8 cellular contexts compared by ENCODE assay signal in the genomic region with DNA sequence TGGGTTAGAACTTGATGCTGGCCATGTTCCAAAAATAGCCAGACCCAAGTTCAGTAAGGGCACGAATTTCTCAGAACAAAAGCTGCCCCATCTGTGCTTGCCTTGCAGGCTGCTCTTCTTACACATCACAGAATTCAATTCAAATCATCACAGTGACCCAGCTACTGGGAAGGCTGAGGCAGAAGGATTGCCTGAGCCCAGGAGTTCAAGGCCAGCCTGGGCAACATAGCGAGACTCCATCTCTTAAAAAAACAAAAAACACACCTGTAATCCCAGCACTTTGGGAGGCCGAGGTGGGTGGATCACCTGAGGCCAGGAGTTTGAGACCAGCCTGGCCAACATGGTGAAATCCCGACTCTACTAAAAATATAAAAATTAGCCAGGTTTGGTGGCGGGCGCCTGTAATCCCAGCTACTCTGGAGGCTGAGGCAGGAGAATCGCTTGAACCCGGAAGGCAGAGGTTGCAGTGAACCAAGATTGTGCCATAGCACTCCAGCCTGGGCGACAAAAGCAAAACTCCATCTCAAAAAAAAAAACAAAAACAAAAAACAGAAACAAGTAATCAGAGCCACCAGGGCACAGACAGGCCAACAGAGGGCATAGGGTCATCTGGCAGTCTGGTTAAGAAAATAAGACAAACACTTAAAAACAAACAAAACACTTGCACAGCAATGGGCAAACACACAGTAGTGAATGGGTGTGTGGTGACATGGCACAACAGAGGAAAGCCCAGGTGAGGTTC. TPM values are rescaled to one million over a fixed set of nuclear protein-coding genes. Genes with fewer than 3 reads are reported as not detected.
DNase-seq lines count a peak whose midpoint lies in the region; ATAC-seq and TF ChIP-seq lines count a peak whose summit lies in the region.
"Not testable (repeated sequence)": the region's sequence is repeated elsewhere in the genome, so short reads cannot be mapped to it uniquely, and the experiment has no call there.

No MANE protein-coding gene starts in this region.

- not testable (repeated sequence) for H3K27me3 Mint-ChIP-seq in activated naive CD4-positive, alpha-beta T cell treated with anti-CD3 and anti-CD28 coated beads, Interleukin-2, amount 50 U/mL, for 24 hours; nephron (ENCODE audit: low read depth); stimulated activated memory B cell treated with anti-CD40 and anti-IgM and Interleukin-4, amounts not matched to agents 10 μg/mL and 1 μg/mL and 100 μg/mL, for 72 hours

- H3K4me3 Mint-ChIP-seq in activated naive CD4-positive, alpha-beta T cell treated with anti-CD3 and anti-CD28 coated beads, Interleukin-2, amount 50 U/mL, for 24 hours, result peak overlapping the region; percentile 97
- H3K4me3 Mint-ChIP-seq in nephron, result peak overlapping the region; percentile 93 to 97 (median 93)
- peak overlapping the region; percentile 87 for H3K4me3 Mint-ChIP-seq in stimulated activated memory B cell treated with anti-CD40 and anti-IgM and Interleukin-4, amounts not matched to agents 10 μg/mL and 1 μg/mL and 100 μg/mL, for 72 hours

- not testable (repeated sequence) for ATAC-seq in stimulated activated memory B cell treated with anti-CD40 and anti-IgM and Interleukin-4, amounts not matched to agents 10 μg/mL and 1 μg/mL and 100 μg/mL, for 72 hours

- POLR2A ChIA-PET in A673 (lab: Charles Lee; ENCODE audit: low non-redundant PET), result interaction anchor here (0.6 to 1.0 kb wide), 2 partner anchors 104 to 105 kb away, joined by 3 to 4 read pairs; no protein-coding TSS in a partner anchor

- CTCF ChIA-PET in A673 (lab: Charles Lee), result not testable (repeated sequence)

- TF ChIP-seq CTCF in A673 (conservative IDR thresholded peaks at IDR 0.05; ENCODE audit: low read depth, low read length); nephron (IDR thresholded peaks at IDR 0.05; ENCODE audit: unreplicated experiment in 3 of 3): not testable (repeated sequence)

- peak overlapping the region; percentile 49 for H3K9ac ChIP-seq in iPS-15b (ENCODE audit: low read depth, low read length)

- not testable (repeated sequence) for H3K36me3 Mint-ChIP-seq in activated naive CD4-positive, alpha-beta T cell treated with anti-CD3 and anti-CD28 coated beads, Interleukin-2, amount 50 U/mL, for 24 hours
- peaks cover 25% of the 10 kb centered on the region for H3K36me3 Mint-ChIP-seq in nephron (ENCODE audit: low read depth)
- peaks cover 60% of the 10 kb centered on the region for H3K36me3 Mint-ChIP-seq in stimulated activated memory B cell treated with anti-CD40 and anti-IgM and Interleukin-4, amounts not matched to agents 10 μg/mL and 1 μg/mL and 100 μg/mL, for 72 hours

- DNase-seq in A673 (ENCODE audit: low spot score); H7: not testable (repeated sequence)
- DNase-seq in RPMI8226, result peak; percentile 39

- H3K9me3 ChIP-seq in A673 (ENCODE audit: low read depth, low read length, poor library complexity, severe bottlenecking); ectodermal cell (ENCODE audit: control insufficient read depth, low read length); iPS-15b (ENCODE audit: control insufficient read depth, insufficient read depth, low read length): not testable (repeated sequence)

- BruUV-seq in A673 (replicated peaks; lab: Mats Ljungman, UMichigan), result TSS peak; percentile 41

- H3K4me3 ChIP-seq in A673 (ENCODE audit: low read depth, low read length, poor library complexity, severe bottlenecking) (peak overlapping the region; percentile 79), H7 (ENCODE audit: insufficient read depth, low read depth, low read length) (peak overlapping the region; percentile 94), ectodermal cell (ENCODE audit: insufficient read depth, low read depth, low read length) (peak overlapping the region; percentile 45), iPS-15b (ENCODE audit: low read depth, low read length) (peak overlapping the region; percentile 92)

- H3K4me1 Mint-ChIP-seq in activated naive CD4-positive, alpha-beta T cell treated with anti-CD3 and anti-CD28 coated beads, Interleukin-2, amount 50 U/mL, for 24 hours, result peaks cover 64% of the 10 kb centered on the region
- H3K4me1 Mint-ChIP-seq in nephron, result peaks cover 56% of the 10 kb centered on the region
- peaks cover 60% of the 10 kb centered on the region for H3K4me1 Mint-ChIP-seq in stimulated activated memory B cell treated with anti-CD40 and anti-IgM and Interleukin-4, amounts not matched to agents 10 μg/mL and 1 μg/mL and 100 μg/mL, for 72 hours

- peaks cover 42% of the 10 kb centered on the region for H3K4me1 ChIP-seq in A673 (ENCODE audit: insufficient read depth, low read length, poor library complexity, severe bottlenecking)
- H3K4me1 ChIP-seq in ectodermal cell (ENCODE audit: control insufficient read depth, insufficient read depth, low read length), result peaks cover 38% of the 10 kb centered on the region
- peaks cover 15% of the 10 kb centered on the region for H3K4me1 ChIP-seq in iPS-15b (ENCODE audit: control insufficient read depth, insufficient read depth, low read length)

- H3K27me3 ChIP-seq in A673 (replicated peaks; ENCODE audit: insufficient read depth, low read depth, low read length, poor library complexity); H7 (ENCODE audit: control insufficient read depth, insufficient read depth, low read length); ectodermal cell (ENCODE audit: control insufficient read depth, insufficient read depth, low read length, poor library complexity, severe bottlenecking); iPS-15b (ENCODE audit: control insufficient read depth, insufficient read depth, low read length): not testable (repeated sequence)

- H3K27ac ChIP-seq in A673 (ENCODE audit: low read depth, low read length, poor library complexity, severe bottlenecking) (peak overlapping the region; percentile 88), ectodermal cell (ENCODE audit: insufficient read depth, low read depth, low read length, poor library complexity, severe bottlenecking) (peak overlapping the region; percentile 73)

- peaks cover 41% of the 10 kb centered on the region for H3K36me3 ChIP-seq in A673 (ENCODE audit: insufficient read depth, low read length, poor library complexity, severe bottlenecking)
- H3K36me3 ChIP-seq in H7 (replicated peaks; ENCODE audit: control insufficient read depth, insufficient read depth, low read length); ectodermal cell (ENCODE audit: control insufficient read depth, insufficient read depth, low read length): not testable (repeated sequence)
- H3K36me3 ChIP-seq in iPS-15b (ENCODE audit: control insufficient read depth, insufficient read depth, low read length), result peaks cover 14% of the 10 kb centered on the region

- H3K9me3 Mint-ChIP-seq in activated naive CD4-positive, alpha-beta T cell treated with anti-CD3 and anti-CD28 coated beads, Interleukin-2, amount 50 U/mL, for 24 hours; nephron; stimulated activated memory B cell treated with anti-CD40 and anti-IgM and Interleukin-4, amounts not matched to agents 10 μg/mL and 1 μg/mL and 100 μg/mL, for 72 hours: not testable (repeated sequence)

- 83 to 86% methylated on average over 9 of the region's 9 CpGs for WGBS in ectodermal cell, 2 experiments

- intact Hi-C loops in A673 (cut with micrococcal nuclease; ENCODE audit: unreplicated experiment), result not testable (repeated sequence)

- not testable (repeated sequence) for H3K27ac Mint-ChIP-seq in activated naive CD4-positive, alpha-beta T cell treated with anti-CD3 and anti-CD28 coated beads, Interleukin-2, amount 50 U/mL, for 24 hours
- peak overlapping the region; percentile 91 to 96 (median 96) for H3K27ac Mint-ChIP-seq in nephron
- H3K27ac Mint-ChIP-seq in stimulated activated memory B cell treated with anti-CD40 and anti-IgM and Interleukin-4, amounts not matched to agents 10 μg/mL and 1 μg/mL and 100 μg/mL, for 72 hours, result peak overlapping the region; percentile 92

RNA-seq across cellular contexts. Expression of gene MTHFR, which starts 1.7 kb away (rescaled TPM):
- total RNA-seq in A673 (2021), result 23.3 and 25.8 TPM in 2 replicates
- total RNA-seq in H7 (2014; rRNA removed; shearing (Covaris generic)), result 18.9 and 19.5 TPM in 2 replicates
- polyA plus RNA-seq in ectodermal cell (2013, experiment 1 of 4), result 14.7 TPM
- polyA plus RNA-seq in ectodermal cell (2013, experiment 2 of 4), result 16.3 TPM
- polyA plus RNA-seq in ectodermal cell (2013, experiment 3 of 4), result 10.9 TPM
- polyA plus RNA-seq in ectodermal cell (2013, experiment 4 of 4), result 11.9 TPM

RNA-seq across cellular contexts. Expression of gene CLCN6, which starts 1.9 kb away (rescaled TPM):
- total RNA-seq in A673 (2021), result 42.0 and 48.1 TPM in 2 replicates
- total RNA-seq in H7 (2014; rRNA removed; shearing (Covaris generic)), result 14.0 and 22.9 TPM in 2 replicates
- 40.2 TPM for polyA plus RNA-seq in ectodermal cell (2013, experiment 1 of 4)
- 32.7 TPM for polyA plus RNA-seq in ectodermal cell (2013, experiment 2 of 4)
- polyA plus RNA-seq in ectodermal cell (2013, experiment 3 of 4), result 20.6 TPM
- 23.7 TPM for polyA plus RNA-seq in ectodermal cell (2013, experiment 4 of 4)

RNA-seq across cellular contexts. Expression of gene C1orf167, which starts 42.1 kb away (rescaled TPM):
- total RNA-seq in A673 (2021), result not detected in 2 replicates
- total RNA-seq in H7 (2014; rRNA removed; shearing (Covaris generic)), result 0.28 and 1.5 TPM in 2 replicates
- polyA plus RNA-seq in ectodermal cell (2013, experiment 1 of 4), result not detected
- polyA plus RNA-seq in ectodermal cell (2013, experiment 2 of 4), result 0.98 TPM
- polyA plus RNA-seq in ectodermal cell (2013, experiment 3 of 4), result 0.80 TPM
- polyA plus RNA-seq in ectodermal cell (2013, experiment 4 of 4), result 0.65 TPM

RNA-seq across cellular contexts. Expression of gene NPPA, which starts 43.5 kb away (rescaled TPM):
- total RNA-seq in A673 (2021), result not detected in 2 replicates
- 0.85 TPM in 1 of 2 replicates, not detected in the other for total RNA-seq in H7 (2014; rRNA removed; shearing (Covaris generic))
- polyA plus RNA-seq in ectodermal cell (2013, experiment 1 of 4), result not detected
- polyA plus RNA-seq in ectodermal cell (2013, experiment 2 of 4), result not detected
- polyA plus RNA-seq in ectodermal cell (2013, experiment 3 of 4), result not detected
- polyA plus RNA-seq in ectodermal cell (2013, experiment 4 of 4), result not detected

RNA-seq across cellular contexts. Expression of gene NPPB, which starts 54.6 kb away (rescaled TPM):
- total RNA-seq in A673 (2021), result not detected in 2 replicates
- 1.5 and 20.3 TPM in 2 replicates for total RNA-seq in H7 (2014; rRNA removed; shearing (Covaris generic))
- polyA plus RNA-seq in ectodermal cell (2013, experiment 1 of 4), result 0.89 TPM
- polyA plus RNA-seq in ectodermal cell (2013, experiment 2 of 4), result 1.4 TPM
- 2.4 TPM for polyA plus RNA-seq in ectodermal cell (2013, experiment 3 of 4)
- 1.4 TPM for polyA plus RNA-seq in ectodermal cell (2013, experiment 4 of 4)
